Comparison of ENCODE assay signal across 16 cellular contexts in genomic region chr6:163429858-163430448, GRCh38.
"Had no signal": no experiment of that assay in that cellular context is flagged by ENCODE, and none has a peak within 500 bp of the region (broad histone marks: within the 10 kb centered on the region; RNA-seq: fewer than 3 reads in every experiment).

No MANE protein-coding gene starts in this region.

- H3K4me3 ChIP-seq: esophagus squamous epithelium, ovary, SJSA1 had no signal

- ATAC-seq: left lobe of liver had no signal

- H3K36me3 ChIP-seq: esophagus squamous epithelium, ovary, SJSA1 had no signal

- H3K9me3 ChIP-seq: esophagus squamous epithelium, ovary, SJSA1 had no signal

- H3K27ac ChIP-seq: esophagus squamous epithelium, ovary, SJSA1, VCaP had no signal

- H3K27ac Mint-ChIP-seq: activated T-helper 1 cell treated with anti-CD3 and anti-CD28 coated beads, Interleukin-12 subunit alpha, Interleukin-12 subunit beta, Interleukin-2, Interleukin-4 antibody, amounts not matched to agents 30 ng/mL and 10 ng/mL and 1 ng/mL, durations not matched to agents 14 hours and 24 hours and 36 hours had no signal

- H3K4me3 Mint-ChIP-seq: activated T-helper 1 cell treated with anti-CD3 and anti-CD28 coated beads, Interleukin-12 subunit alpha, Interleukin-12 subunit beta, Interleukin-2, Interleukin-4 antibody, amounts not matched to agents 30 ng/mL and 10 ng/mL and 1 ng/mL, durations not matched to agents 14 hours and 24 hours and 36 hours had no signal

- H3K9me3 Mint-ChIP-seq: activated T-helper 1 cell treated with anti-CD3 and anti-CD28 coated beads, Interleukin-12 subunit alpha, Interleukin-12 subunit beta, Interleukin-2, Interleukin-4 antibody, amounts not matched to agents 30 ng/mL and 10 ng/mL and 1 ng/mL, durations not matched to agents 14 hours and 24 hours and 36 hours had no signal

- H3K27me3 ChIP-seq: esophagus squamous epithelium, ovary, SJSA1 had no signal

- DNase-seq: activated CD4-positive, alpha-beta T cell treated with anti-CD3 and anti-CD28 coated beads for 4 hours; activated naive CD4-positive, alpha-beta T cell treated with Interleukin-2 at 50 U/mL for 16 hours; esophagus squamous epithelium; foreskin fibroblast; head of caudate nucleus; islet precursor cell; mesenchymal stem cell; ovary; stimulated activated CD4-positive, alpha-beta T cell treated with anti-CD3 and anti-CD28 coated beads, Interleukin-15, amount 100 ng/mL, for 24 hours; SW 1271; T-helper 9 cell; trophoblast cell had no signal
